ENCODE assay signal across 1 cellular context in the genomic region with DNA sequence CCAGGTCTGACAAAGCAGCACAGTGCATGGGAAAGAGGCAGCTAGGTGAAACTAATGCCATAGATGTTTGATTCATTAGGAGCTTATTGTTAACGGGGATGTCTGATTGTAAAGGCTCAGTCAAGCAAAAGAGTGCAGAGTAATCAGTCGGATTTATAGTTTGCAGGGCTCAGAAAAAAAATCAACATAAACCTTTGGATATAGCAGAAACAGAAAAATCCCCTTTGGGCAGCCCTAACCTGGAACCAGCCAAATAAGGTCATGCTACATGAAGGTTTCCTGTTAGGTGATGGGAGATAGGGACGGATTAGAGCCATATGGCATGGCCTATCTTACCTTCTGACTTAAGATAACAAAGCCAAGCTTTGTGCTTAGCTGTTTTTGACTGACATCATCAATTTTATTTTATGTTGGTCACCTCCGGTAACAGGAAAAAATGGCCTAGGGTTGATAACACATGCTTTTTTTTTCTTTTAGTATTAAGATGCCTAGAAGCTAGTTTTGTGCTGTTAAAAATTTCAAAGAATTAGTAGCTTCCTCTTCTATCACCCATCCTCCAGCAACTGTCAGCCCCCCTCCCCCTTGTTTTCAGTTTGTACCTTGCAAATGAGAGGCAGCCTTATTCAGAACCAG.
TF ChIP-seq lines count a peak whose summit lies in the region.

No MANE protein-coding gene starts in this region.

TF ChIP-seq in SK-N-SH treated with all-trans-retinoic acid at 6 μM for 48 hours, 23 proteins besides CTCF, POLR2A, EP300 and RAD21 (continued from another document):
- TF ChIP-seq, protein P1, sequence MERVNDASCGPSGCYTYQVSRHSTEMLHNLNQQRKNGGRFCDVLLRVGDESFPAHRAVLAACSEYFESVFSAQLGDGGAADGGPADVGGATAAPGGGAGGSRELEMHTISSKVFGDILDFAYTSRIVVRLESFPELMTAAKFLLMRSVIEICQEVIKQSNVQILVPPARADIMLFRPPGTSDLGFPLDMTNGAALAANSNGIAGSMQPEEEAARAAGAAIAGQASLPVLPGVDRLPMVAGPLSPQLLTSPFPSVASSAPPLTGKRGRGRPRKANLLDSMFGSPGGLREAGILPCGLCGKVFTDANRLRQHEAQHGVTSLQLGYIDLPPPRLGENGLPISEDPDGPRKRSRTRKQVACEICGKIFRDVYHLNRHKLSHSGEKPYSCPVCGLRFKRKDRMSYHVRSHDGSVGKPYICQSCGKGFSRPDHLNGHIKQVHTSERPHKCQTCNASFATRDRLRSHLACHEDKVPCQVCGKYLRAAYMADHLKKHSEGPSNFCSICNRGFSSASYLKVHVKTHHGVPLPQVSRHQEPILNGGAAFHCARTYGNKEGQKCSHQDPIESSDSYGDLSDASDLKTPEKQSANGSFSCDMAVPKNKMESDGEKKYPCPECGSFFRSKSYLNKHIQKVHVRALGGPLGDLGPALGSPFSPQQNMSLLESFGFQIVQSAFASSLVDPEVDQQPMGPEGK (CRISPR knock-in tag; IDR thresholded peaks at IDR 0.05; ENCODE audit: borderline replicate concordance), result no peak
- TF ChIP-seq RARB (CRISPR knock-in tag; IDR thresholded peaks at IDR 0.05) (no peak), ZNF70 (CRISPR knock-in tag; IDR thresholded peaks at IDR 0.05) (no peak), CSDC2 (CRISPR knock-in tag; IDR thresholded peaks at IDR 0.05) (no peak), ZNF8 (CRISPR knock-in tag; IDR thresholded peaks at IDR 0.05) (no peak), GLIS3 (CRISPR knock-in tag; IDR thresholded peaks at IDR 0.05) (no peak), PPARA (CRISPR knock-in tag; IDR thresholded peaks at IDR 0.05; ENCODE audit: borderline replicate concordance) (no peak), SNAI2 (CRISPR knock-in tag; IDR thresholded peaks at IDR 0.05) (no peak), ZNF565 (CRISPR knock-in tag; conservative IDR thresholded peaks at IDR 0.05; ENCODE audit: low read depth) (no peak), ESRRG (CRISPR knock-in tag; IDR thresholded peaks at IDR 0.05) (no peak), ZFP3 (CRISPR knock-in tag; IDR thresholded peaks at IDR 0.05) (no peak), TCF4 (CRISPR knock-in tag; IDR thresholded peaks at IDR 0.05; ENCODE audit: borderline replicate concordance) (no peak)
- TF ChIP-seq, protein P2, sequence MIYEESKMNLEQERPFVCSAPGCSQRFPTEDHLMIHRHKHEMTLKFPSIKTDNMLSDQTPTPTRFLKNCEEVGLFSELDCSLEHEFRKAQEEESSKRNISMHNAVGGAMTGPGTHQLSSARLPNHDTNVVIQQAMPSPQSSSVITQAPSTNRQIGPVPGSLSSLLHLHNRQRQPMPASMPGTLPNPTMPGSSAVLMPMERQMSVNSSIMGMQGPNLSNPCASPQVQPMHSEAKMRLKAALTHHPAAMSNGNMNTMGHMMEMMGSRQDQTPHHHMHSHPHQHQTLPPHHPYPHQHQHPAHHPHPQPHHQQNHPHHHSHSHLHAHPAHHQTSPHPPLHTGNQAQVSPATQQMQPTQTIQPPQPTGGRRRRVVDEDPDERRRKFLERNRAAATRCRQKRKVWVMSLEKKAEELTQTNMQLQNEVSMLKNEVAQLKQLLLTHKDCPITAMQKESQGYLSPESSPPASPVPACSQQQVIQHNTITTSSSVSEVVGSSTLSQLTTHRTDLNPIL (CRISPR knock-in tag; IDR thresholded peaks at IDR 0.05; ENCODE audit: low read depth), result no peak
TF ChIP-seq in SK-N-SH treated with all-trans-retinoic acid at 6 μM for 48 hours: peak in this region for 0.
